Comparison of ENCODE assay signal across 8 cellular contexts in genomic region chr12:27969901-27970390, GRCh38. TPM values are rescaled to one million over a fixed set of nuclear protein-coding genes. Genes with fewer than 3 reads are reported as not detected.
DNase-seq lines count a peak whose midpoint lies in the region; ATAC-seq, FAIRE-seq and TF ChIP-seq lines count a peak whose summit lies in the region.

No MANE protein-coding gene starts in this region.

- no peak for FAIRE-seq in astrocyte (lab: Jason Lieb, UNC)

- H3K9me3 ChIP-seq in BLaER1 (peaks cover 23% of the 10 kb centered on the region), astrocyte (ENCODE audit: insufficient read depth, low read depth, low read length) (no peaks in the 10 kb centered on the region), iPS DF 6.9 (ENCODE audit: control insufficient read depth, insufficient read depth, low read length) (no peaks in the 10 kb centered on the region), gastrocnemius medialis (no peaks in the 10 kb centered on the region)

- TF ChIP-seq CTCF in astrocyte (IDR thresholded peaks at IDR 0.05; ENCODE audit: insufficient read depth, low read depth, low read length) (no peak), gastrocnemius medialis (IDR thresholded peaks at IDR 0.05 in 4 of 5, conservative IDR thresholded peaks at IDR 0.05 in 1 of 5) (no peak)

- peaks cover 4% of the 10 kb centered on the region for H3K27me3 Mint-ChIP-seq in astrocyte (ENCODE audit: low read depth, unreplicated experiment)

- no peak overlapping the region for H3K9ac ChIP-seq in BLaER1
- peak overlapping the region; percentile 91 for H3K9ac ChIP-seq in astrocyte (ENCODE audit: low read length)

- H3K4me3 ChIP-seq in BLaER1 (peak overlapping the region; percentile 60), astrocyte (ENCODE audit: insufficient read depth, low read depth, low read length) (peak overlapping the region; percentile 70), iPS DF 6.9 (ENCODE audit: low read length) (peak overlapping the region; percentile 14; the same call in 1 of the 2 replicates), gastrocnemius medialis (peak overlapping the region; percentile 46 to 55 (median 53))

- TF ChIP-seq POLR2A in gastrocnemius medialis (IDR thresholded peaks at IDR 0.05), result no peak

- peak; percentile 78 for ATAC-seq in GM19043 (IDR thresholded peaks at IDR 0.05; ENCODE audit: low read depth, unreplicated experiment)
- ATAC-seq in HG03159 (IDR thresholded peaks at IDR 0.05; ENCODE audit: unreplicated experiment), result peak; percentile 85
- peak; percentile 39 to 41 for ATAC-seq in gastrocnemius medialis

- WGBS in iPS DF 6.9 (ENCODE audit: insufficient coverage, insufficient read length), result no CpG with 5 or more reads among the region's 48 CpGs

- H3K4me1 ChIP-seq in BLaER1 (peaks cover 12% of the 10 kb centered on the region), astrocyte (ENCODE audit: insufficient read depth, low read length) (peaks cover 49% of the 10 kb centered on the region), iPS DF 6.9 (ENCODE audit: control insufficient read depth, insufficient read depth, low read length) (peaks cover 2% of the 10 kb centered on the region; the same call in 1 of the 2 replicates), gastrocnemius medialis (peaks cover 8 to 18% of the 10 kb centered on the region in 2 donors)

- H3K79me2 ChIP-seq in astrocyte (ENCODE audit: insufficient read depth, low read length), result peaks cover 7% of the 10 kb centered on the region

- H3K36me3 ChIP-seq in BLaER1, result no peaks in the 10 kb centered on the region
- H3K36me3 ChIP-seq in astrocyte (ENCODE audit: insufficient read depth, low read length), result no peaks in the 10 kb centered on the region
- H3K36me3 ChIP-seq in iPS DF 6.9 (ENCODE audit: control insufficient read depth, insufficient read depth, low read length), result no peaks in the 10 kb centered on the region
- H3K36me3 ChIP-seq in gastrocnemius medialis, result no peaks in the 10 kb centered on the region

- H2AFZ ChIP-seq in astrocyte (ENCODE audit: low read depth, low read length), result peak overlapping the region; percentile 77

- H3K27ac Mint-ChIP-seq in astrocyte (ENCODE audit: unreplicated experiment), result peak overlapping the region; percentile 97

- H3K4me2 ChIP-seq in BLaER1 (peak overlapping the region; percentile 84), astrocyte (ENCODE audit: low read length) (peak overlapping the region; percentile 93)

- H3K27ac ChIP-seq in BLaER1 (no peak overlapping the region), astrocyte (ENCODE audit: low read depth, low read length) (peak overlapping the region; percentile 85), iPS DF 6.9 (ENCODE audit: low read length) (no peak overlapping the region), gastrocnemius medialis (peak overlapping the region in 1 of 4 donors; percentile 22)

- intact Hi-C loops in gastrocnemius medialis (cut with DNase I; ENCODE audit: low total_unique reads), result no loop called here

- H3K9me3 Mint-ChIP-seq in astrocyte (ENCODE audit: unreplicated experiment), result no peaks in the 10 kb centered on the region

- peaks cover 87% of the 10 kb centered on the region for H3K27me3 ChIP-seq in BLaER1
- H3K27me3 ChIP-seq in astrocyte (ENCODE audit: insufficient read depth, low read length), result no peaks in the 10 kb centered on the region
- H3K27me3 ChIP-seq in iPS DF 6.9 (ENCODE audit: control insufficient read depth, insufficient read depth, low read length), result peaks cover 51% of the 10 kb centered on the region
- peaks cover 43 to 63% (median 54%) of the 10 kb centered on the region in 3 donors for H3K27me3 ChIP-seq in gastrocnemius medialis

- H3K4me1 Mint-ChIP-seq in astrocyte (ENCODE audit: low read depth, unreplicated experiment), result peaks cover 47% of the 10 kb centered on the region

- H4K20me1 ChIP-seq in BLaER1 (peaks cover 23% of the 10 kb centered on the region; the same call in 1 of the 2 replicates), astrocyte (ENCODE audit: insufficient read depth, low read length) (no peaks in the 10 kb centered on the region)

- in situ Hi-C loops in gastrocnemius medialis (cut with MboI; ENCODE audit: low sequenced_read_pairs in 4 of 4), result no loop called here

- H3K4me3 Mint-ChIP-seq in astrocyte (ENCODE audit: unreplicated experiment), result peak overlapping the region; percentile 98

- peak; percentile 27 for DNase-seq in RPMI8226
- peak; percentile 75 for DNase-seq in astrocyte (ENCODE audit: low read depth)
- DNase-seq in iPS DF 6.9 (ENCODE audit: low read depth, low spot score), result no peak
- no peak for DNase-seq in gastrocnemius medialis
- no peak for DNase-seq in NCI-H1436 treated with DMSO at 0.1 percent for 48 hours (lab: John Stamatoyannopoulos, UW)

- peaks cover 3% of the 10 kb centered on the region for H3K36me3 Mint-ChIP-seq in astrocyte (ENCODE audit: low read depth, unreplicated experiment)

RNA-seq across cellular contexts. Expression of gene PTHLH, which starts 2.6 kb away (rescaled TPM):
- total RNA-seq in astrocyte (48.5 and 53.5 TPM in 2 replicates), gastrocnemius medialis (under 1 TPM in 1 of 4 donors, not detected in 3; 0.26 TPM)

Comparison
In these comparisons a context has a peak if more than half of its experiments do, and no peak if none do; other contexts are left out.
1. H3K4me3 ChIP-seq: peak in every context shown above with its lines; median percentile 70 in astrocyte; 60 in BLaER1; 53 in gastrocnemius medialis; 14 in iPS DF 6.9.
2. DNase-seq: peak in RPMI8226 (single experiment) and astrocyte (single experiment); none in iPS DF 6.9 (single experiment), gastrocnemius medialis (0 of 2) and NCI-H1436 treated with DMSO at 0.1 percent for 48 hours (single experiment).
3. RNA of gene PTHLH, which starts 2.6 kb away (total RNA-seq): 48.5 to 53.5 TPM in astrocyte; 0.26 TPM in gastrocnemius medialis; every median in the first group is over 10 times any median in the second.
4. Peak in every context shown above with its lines, with median percentiles within 50 percentile points of each other: ATAC-seq.